In the genomic region with DNA sequence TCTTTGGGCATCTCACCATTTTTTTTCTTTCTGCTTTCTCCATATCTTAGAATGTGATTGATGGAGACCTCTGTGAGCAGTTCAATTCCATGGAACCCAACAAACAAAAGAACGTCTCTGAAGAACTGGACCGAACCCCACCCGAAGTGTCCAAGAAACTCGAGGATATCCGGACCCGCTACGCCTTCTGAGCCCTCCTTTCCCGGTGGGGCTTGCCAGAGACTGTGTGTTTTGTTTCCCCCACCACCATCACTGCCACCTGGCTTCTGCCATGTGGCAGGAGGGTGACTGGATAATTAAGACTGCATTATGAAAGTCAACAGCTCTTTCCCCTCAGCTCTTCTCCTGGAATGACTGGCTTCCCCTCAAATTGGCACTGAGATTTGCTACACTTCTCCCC, we compare ENCODE assay signal across 18 cellular contexts. TPM values are rescaled to one million over a fixed set of nuclear protein-coding genes. Genes with fewer than 3 reads are reported as not detected.
DNase-seq lines count a peak whose midpoint lies in the region; ATAC-seq, FAIRE-seq and TF ChIP-seq lines count a peak whose summit lies in the region.
"Had no signal": no experiment of that assay in that cellular context is flagged by ENCODE, and none has a peak within 500 bp of the region (broad histone marks: within the 10 kb centered on the region; RNA-seq: fewer than 3 reads in every experiment).

No MANE protein-coding gene starts in this region.

- H3K23ac ChIP-seq in H1 (ENCODE audit: insufficient read length): no peak overlapping the region

- ATAC-seq in stimulated activated effector memory CD8-positive, alpha-beta T cell treated with anti-CD3 and anti-CD28 coated beads, Interleukin-12 subunit alpha, Interleukin-12 subunit beta, amount 100 ng/mL, for 72 hours: peak; percentile 41
- ATAC-seq in HG03039 (IDR thresholded peaks at IDR 0.05; ENCODE audit: unreplicated experiment) (no peak), HG03175 (IDR thresholded peaks at IDR 0.05; ENCODE audit: unreplicated experiment) (no peak)

- no peak overlapping the region for H3K56ac ChIP-seq in H1 (replicated peaks; ENCODE audit: insufficient read length, low read depth, low read length)

- H3K36me3 ChIP-seq in H1 (ENCODE audit: control insufficient read depth in 2 of 4, insufficient read depth in 4 of 4, low read length in 3 of 4): peaks cover 61 to 81% (median 77%) of the 10 kb centered on the region in 4 experiments

- no peaks in the 10 kb centered on the region for H3K9me3 ChIP-seq in H1 (ENCODE audit: insufficient read depth in 2 of 2, low read depth in 1 of 2, low read length in 1 of 2)
- H3K9me3 ChIP-seq: prostate gland had no signal

- POLR2A ChIA-PET in activated CD4-positive, alpha-beta memory T cell treated with anti-CD3 and anti-CD28 coated beads for 36 hours (lab: Charles Lee): interaction anchor here (1.1 kb wide), 1 partner anchor 225 kb away, joined by 3 read pairs; a partner anchor contains a TSS
- POLR2A ChIA-PET in H1 (lab: Charles Lee; ENCODE audit: partially characterized antibody): interaction anchor here (0.6 to 27.1 kb wide), 6 partner anchors 10 to 203 kb away, joined by 3 to 525 read pairs (median 6); no protein-coding TSS in a partner anchor

- no peak overlapping the region for H3K14ac ChIP-seq in H1 (ENCODE audit: insufficient read length)

- no peak overlapping the region for H3K4me3 ChIP-seq in H1 (ENCODE audit: extremely low read depth in 1 of 4, insufficient read depth in 2 of 4, low read depth in 3 of 4, low read length in 4 of 4)
- H3K4me3 ChIP-seq: prostate gland had no signal

- no peaks in the 10 kb centered on the region; a peak in 1 of 7 replicates for H3K4me1 ChIP-seq in H1 (replicated peaks in 1 of 4; ENCODE audit: control insufficient read depth in 3 of 4, insufficient read depth in 4 of 4, low read length in 3 of 4)
- H3K4me1 ChIP-seq: prostate gland had no signal

- TF ChIP-seq POLR2A in H1 (IDR thresholded peaks at IDR 0.05; ENCODE audit: control extremely low read depth in 1 of 2, low read depth in 2 of 2, low read length in 2 of 2): no peak

- no peak overlapping the region for H2AK5ac ChIP-seq in H1 (ENCODE audit: low read depth, low read length)

- peaks cover 11% of the 10 kb centered on the region for H3K4me1 Mint-ChIP-seq in T-helper 1 cell treated with Interleukin-12 subunit alpha and Interleukin-12 subunit beta and Interleukin-4 antibody, amounts not matched to agents 30 μg/mL and 1 μg/mL, for 36 hours (ENCODE audit: low read depth)
- H3K4me1 Mint-ChIP-seq in activated CD4-positive, alpha-beta memory T cell treated with anti-CD3 and anti-CD28 coated beads for 36 hours (ENCODE audit: low read depth): peaks cover 30% of the 10 kb centered on the region
- peaks cover 30% of the 10 kb centered on the region for H3K4me1 Mint-ChIP-seq in stimulated activated effector memory CD8-positive, alpha-beta T cell treated with anti-CD3 and anti-CD28 coated beads, Interleukin-12 subunit alpha, Interleukin-12 subunit beta, amount 100 ng/mL, for 72 hours

- H3K23me2 ChIP-seq in H1 (ENCODE audit: low read depth, low read length): no peaks in the 10 kb centered on the region

- H3K4me2 ChIP-seq in H1 (ENCODE audit: insufficient read depth in 1 of 2, low read depth in 2 of 2, low read length in 2 of 2): no peak overlapping the region

- H3K27ac ChIP-seq in H1 (ENCODE audit: low read depth, low read length): no peak overlapping the region
- H3K27ac ChIP-seq: 22Rv1, prostate gland, WERI-Rb-1 had no signal

- no peak for TF ChIP-seq CTCF in H1 (IDR thresholded peaks at IDR 0.05; ENCODE audit: control extremely low read depth in 1 of 3, insufficient read depth in 1 of 3, low read depth in 1 of 3, low read length in 3 of 3)

- H3K18ac ChIP-seq in H1 (ENCODE audit: extremely low read depth, low read length): no peak overlapping the region

- WGBS in H1 (ENCODE audit: extremely low coverage in 1 of 2, insufficient coverage in 1 of 2, insufficient read length in 1 of 2, insufficient replicate concordance in 2 of 2, low coverage in 1 of 2, low lambda C conversion rate in 2 of 2, missing lambda C conversion rate in 1 of 2), 2 experiments: 97% methylated on average over 8 of the region's 8 CpGs; no CpG with 5 or more reads in 1 of the 2 experiments

- peaks cover 7% of the 10 kb centered on the region; the same call in 1 of the 2 replicates for H3K79me1 ChIP-seq in H1 (ENCODE audit: low read depth, low read length)

- no peak overlapping the region for H2BK15ac ChIP-seq in H1 (ENCODE audit: low read length)

- H3K9me3 Mint-ChIP-seq in T-helper 1 cell treated with Interleukin-12 subunit alpha and Interleukin-12 subunit beta and Interleukin-4 antibody, amounts not matched to agents 30 μg/mL and 1 μg/mL, for 36 hours: no peaks in the 10 kb centered on the region
- H3K9me3 Mint-ChIP-seq in activated CD4-positive, alpha-beta memory T cell treated with anti-CD3 and anti-CD28 coated beads for 36 hours: no peaks in the 10 kb centered on the region
- H3K9me3 Mint-ChIP-seq in stimulated activated effector memory CD8-positive, alpha-beta T cell treated with anti-CD3 and anti-CD28 coated beads, Interleukin-12 subunit alpha, Interleukin-12 subunit beta, amount 100 ng/mL, for 72 hours: no peaks in the 10 kb centered on the region
- H3K9me3 Mint-ChIP-seq: CD4-positive, alpha-beta memory T cell had no signal

- H3K79me2 ChIP-seq in H1 (ENCODE audit: control insufficient read depth in 1 of 2, insufficient read depth in 2 of 2, low read length in 2 of 2): no peaks in the 10 kb centered on the region

- no peak overlapping the region for H4K91ac ChIP-seq in H1 (replicated peaks; ENCODE audit: insufficient read length, low read length)

- peaks cover 11 to 15% of the 10 kb centered on the region in 2 experiments for H4K20me1 ChIP-seq in H1 (replicated peaks in 1 of 2; ENCODE audit: control insufficient read depth in 1 of 2, insufficient read depth in 2 of 2, low read length in 2 of 2)

- no peak overlapping the region for H2BK20ac ChIP-seq in H1 (ENCODE audit: low read length)

- H4K8ac ChIP-seq in H1 (ENCODE audit: extremely low read depth, insufficient read depth, low read length): no peak overlapping the region

- no peak for DNase-seq in T-helper 1 cell
- no peak for DNase-seq in activated CD4-positive, alpha-beta memory T cell treated with anti-CD3 and anti-CD28 coated beads for 36 hours
- no peak for DNase-seq in H1 (ENCODE audit: low read depth in 1 of 2, low spot score in 2 of 2)
- DNase-seq in stimulated activated effector memory CD8-positive, alpha-beta T cell treated with anti-CD3 and anti-CD28 coated beads, Interleukin-12 subunit alpha, Interleukin-12 subunit beta, amount 100 ng/mL, for 72 hours (ENCODE audit: low spot score in 2 of 2): no peak
- no peak for DNase-seq in effector CD4-positive, alpha-beta T cell
- DNase-seq: brain microvascular endothelial cell; CD4-positive, alpha-beta memory T cell; effector memory CD4-positive, alpha-beta T cell; GDM1; kidney; NCI-H345; stimulated activated CD4-positive, alpha-beta T cell treated with anti-CD3 and anti-CD28 coated beads, Interleukin-1b, Interleukin-23, amount 100 ng/mL, for 48 hours; WERI-Rb-1 had no signal

- H3K4ac ChIP-seq in H1 (replicated peaks; ENCODE audit: insufficient read length, low read depth, low read length): no peak overlapping the region

- H4K5ac ChIP-seq in H1 (ENCODE audit: insufficient read length, low read depth, low read length): no peak overlapping the region

- no peak overlapping the region for H2BK120ac ChIP-seq in H1 (replicated peaks; ENCODE audit: low read depth, low read length)

- TF ChIP-seq EP300 in H1 (IDR thresholded peaks at IDR 0.05; ENCODE audit: borderline replicate concordance in 1 of 2, low read depth in 2 of 2, low read length in 2 of 2): no peak

- peak overlapping the region; percentile 62 for H3K27ac Mint-ChIP-seq in T-helper 1 cell treated with Interleukin-12 subunit alpha and Interleukin-12 subunit beta and Interleukin-4 antibody, amounts not matched to agents 30 μg/mL and 1 μg/mL, for 36 hours
- H3K27ac Mint-ChIP-seq in activated CD4-positive, alpha-beta memory T cell treated with anti-CD3 and anti-CD28 coated beads for 36 hours: peak overlapping the region; percentile 79
- peak overlapping the region; percentile 89 for H3K27ac Mint-ChIP-seq in stimulated activated effector memory CD8-positive, alpha-beta T cell treated with anti-CD3 and anti-CD28 coated beads, Interleukin-12 subunit alpha, Interleukin-12 subunit beta, amount 100 ng/mL, for 72 hours

- no peak for FAIRE-seq in H1 (lab: Jason Lieb, UNC)
- FAIRE-seq: kidney had no signal

- H3K4me3 Mint-ChIP-seq in T-helper 1 cell treated with Interleukin-12 subunit alpha and Interleukin-12 subunit beta and Interleukin-4 antibody, amounts not matched to agents 30 μg/mL and 1 μg/mL, for 36 hours: no peak overlapping the region
- no peak overlapping the region for H3K4me3 Mint-ChIP-seq in activated CD4-positive, alpha-beta memory T cell treated with anti-CD3 and anti-CD28 coated beads for 36 hours
- H3K4me3 Mint-ChIP-seq in stimulated activated effector memory CD8-positive, alpha-beta T cell treated with anti-CD3 and anti-CD28 coated beads, Interleukin-12 subunit alpha, Interleukin-12 subunit beta, amount 100 ng/mL, for 72 hours: no peak overlapping the region
- H3K4me3 Mint-ChIP-seq: CD4-positive, alpha-beta memory T cell had no signal

- no peaks in the 10 kb centered on the region for H3K27me3 ChIP-seq in H1 (replicated peaks in 1 of 4; ENCODE audit: control insufficient read depth in 3 of 4, extremely low read depth in 1 of 4, insufficient read depth in 3 of 4, low read length in 3 of 4)
- H3K27me3 ChIP-seq: brain microvascular endothelial cell had no signal

- H3K27me3 Mint-ChIP-seq in T-helper 1 cell treated with Interleukin-12 subunit alpha and Interleukin-12 subunit beta and Interleukin-4 antibody, amounts not matched to agents 30 μg/mL and 1 μg/mL, for 36 hours (ENCODE audit: low read depth): no peaks in the 10 kb centered on the region
- no peaks in the 10 kb centered on the region for H3K27me3 Mint-ChIP-seq in activated CD4-positive, alpha-beta memory T cell treated with anti-CD3 and anti-CD28 coated beads for 36 hours
- H3K27me3 Mint-ChIP-seq: CD4-positive, alpha-beta memory T cell had no signal

- H3K36me3 Mint-ChIP-seq in T-helper 1 cell treated with Interleukin-12 subunit alpha and Interleukin-12 subunit beta and Interleukin-4 antibody, amounts not matched to agents 30 μg/mL and 1 μg/mL, for 36 hours (ENCODE audit: low read depth): peaks cover 60% of the 10 kb centered on the region
- peaks cover 64% of the 10 kb centered on the region for H3K36me3 Mint-ChIP-seq in activated CD4-positive, alpha-beta memory T cell treated with anti-CD3 and anti-CD28 coated beads for 36 hours
- peaks cover 100% of the 10 kb centered on the region for H3K36me3 Mint-ChIP-seq in stimulated activated effector memory CD8-positive, alpha-beta T cell treated with anti-CD3 and anti-CD28 coated beads, Interleukin-12 subunit alpha, Interleukin-12 subunit beta, amount 100 ng/mL, for 72 hours

- TF ChIP-seq RAD21 in H1 (IDR thresholded peaks at IDR 0.05 in 1 of 2, conservative IDR thresholded peaks at IDR 0.05 in 1 of 2; ENCODE audit: low read depth in 2 of 2, low read length in 2 of 2): no peak

- no peak overlapping the region for H2BK5ac ChIP-seq in H1 (ENCODE audit: low read depth, low read length)

- H2BK12ac ChIP-seq in H1 (ENCODE audit: low read depth, low read length): no peak overlapping the region

- H3K9ac ChIP-seq in H1 (replicated peaks in 1 of 4; ENCODE audit: extremely low read depth in 1 of 4, low read depth in 3 of 4, low read length in 3 of 4): no peak overlapping the region

- no peak overlapping the region for H2AFZ ChIP-seq in H1 (ENCODE audit: low read length)

- CTCF ChIA-PET in activated CD4-positive, alpha-beta memory T cell treated with anti-CD3 and anti-CD28 coated beads for 36 hours (lab: Charles Lee): no interaction called here
- CTCF ChIA-PET in H1 (lab: Charles Lee; ENCODE audit: partially characterized antibody): interaction anchor here (0.6 to 1.8 kb wide), 4 partner anchors 81 to 304 kb away, joined by 3 to 6 read pairs (median 3); no protein-coding TSS in a partner anchor

- intact Hi-C loops in activated CD4-positive, alpha-beta memory T cell treated with anti-CD3 and anti-CD28 coated beads for 36 hours (cut with micrococcal nuclease): no loop called here

RNA-seq across cellular contexts. Expression of a gene that starts 48.0 kb away (rescaled TPM):
- total RNA-seq in activated CD4-positive, alpha-beta memory T cell treated with anti-CD3 and anti-CD28 coated beads for 36 hours: 100 to 1,000 TPM; 450 to 453 TPM
- total RNA-seq in H1 (2021; fragmentation: NEBNext Ultra II Directional; extraction: Animal tissue kit (Norgen Biotek cat#: 25700)): 513 and 521 TPM in 2 replicates
- polyA plus RNA-seq in H1 (2011; rRNA removed): 241 and 261 TPM in 2 replicates
- polyA plus RNA-seq in H1 (2011; cell fraction: cytosol; rRNA removed): 143 TPM
- polyA plus RNA-seq in H1 (2011; cell fraction: nucleus; rRNA removed): 373 TPM
- polyA plus RNA-seq in H1 (2012, experiment 1 of 2): 284 to 337 TPM (median 317 TPM) in 4 replicates
- 63.1 TPM for polyA plus RNA-seq in H1 (2012, experiment 2 of 2)
- 156 TPM for polyA plus RNA-seq in H1 (2013, experiment 1 of 2)
- 141 TPM for polyA plus RNA-seq in H1 (2013, experiment 2 of 2)
- 358 and 477 TPM in 2 replicates for polyA minus RNA-seq in H1 (2011; rRNA and poly(A)+ RNA removed)
- 133 TPM for polyA minus RNA-seq in H1 (2011; cell fraction: cytosol; rRNA and poly(A)+ RNA removed)
- polyA minus RNA-seq in H1 (2011; cell fraction: nucleus; rRNA and poly(A)+ RNA removed): 217 TPM

RNA-seq across cellular contexts. Expression of a gene that starts 48.3 kb away (rescaled TPM):
- 10 to 100 TPM; 35.9 to 40.2 TPM for total RNA-seq in activated CD4-positive, alpha-beta memory T cell treated with anti-CD3 and anti-CD28 coated beads for 36 hours
- total RNA-seq in H1 (2021; fragmentation: NEBNext Ultra II Directional; extraction: Animal tissue kit (Norgen Biotek cat#: 25700)): 46.1 and 52.2 TPM in 2 replicates
- polyA plus RNA-seq in H1 (2011; rRNA removed): 50.2 and 54.7 TPM in 2 replicates
- polyA plus RNA-seq in H1 (2011; cell fraction: cytosol; rRNA removed): 48.3 TPM
- 94.1 TPM for polyA plus RNA-seq in H1 (2011; cell fraction: nucleus; rRNA removed)
- 37.1 to 49.2 TPM (median 47.6 TPM) in 4 replicates for polyA plus RNA-seq in H1 (2012, experiment 1 of 2)
- 20.8 TPM for polyA plus RNA-seq in H1 (2012, experiment 2 of 2)
- 32.5 TPM for polyA plus RNA-seq in H1 (2013, experiment 1 of 2)
- 29.9 TPM for polyA plus RNA-seq in H1 (2013, experiment 2 of 2)
- polyA minus RNA-seq in H1 (2011; rRNA and poly(A)+ RNA removed): 55.9 and 66.3 TPM in 2 replicates
- 29.0 TPM for polyA minus RNA-seq in H1 (2011; cell fraction: cytosol; rRNA and poly(A)+ RNA removed)
- polyA minus RNA-seq in H1 (2011; cell fraction: nucleus; rRNA and poly(A)+ RNA removed): 22.5 TPM
